24 cellular contexts compared by ENCODE assay signal in genomic region chr9:2424564-2425153, GRCh38.
DNase-seq lines count a peak whose midpoint lies in the region; FAIRE-seq and TF ChIP-seq lines count a peak whose summit lies in the region.
"Had no signal": no experiment of that assay in that cellular context is flagged by ENCODE, and none has a peak within 500 bp of the region (broad histone marks: within the 10 kb centered on the region; RNA-seq: fewer than 3 reads in every experiment).

No MANE protein-coding gene starts in this region.

- H3K27ac ChIP-seq in WERI-Rb-1, result no peak overlapping the region

- no peaks in the 10 kb centered on the region for H3K36me3 Mint-ChIP-seq in type B pancreatic cell

- peaks cover 33% of the 10 kb centered on the region for H3K4me1 Mint-ChIP-seq in type B pancreatic cell (ENCODE audit: unreplicated experiment)
- H3K4me1 Mint-ChIP-seq: stimulated activated naive CD8-positive, alpha-beta T cell treated with anti-CD3 and anti-CD28 coated beads, Interleukin-15, amount 100 ng/mL, for 72 hours had no signal

- DNase-seq in NCI-H2227 (lab: John Stamatoyannopoulos, UW; ENCODE audit: unreplicated experiment) (peak; percentile 15), NCI-H2227 treated with DMSO at 0.1 percent for 48 hours (lab: John Stamatoyannopoulos, UW) (no peak), left kidney (ENCODE audit: low read depth, low spot score) (peak; percentile 80), type B pancreatic cell (ENCODE audit: extremely low spot score, unreplicated experiment) (no peak), WERI-Rb-1 (no peak), SKM-1 treated with dmso at 0.1 percent for 144 hours (lab: John Stamatoyannopoulos, UW; ENCODE audit: unreplicated experiment) (no peak), GM03348 (ENCODE audit: low spot score) (no peak)
- DNase-seq: 8988T; activated CD4-positive, alpha-beta T cell treated with anti-CD3 and anti-CD28 coated beads for 4 hours; activated effector memory CD4-positive, alpha-beta T cell treated with anti-CD3 and anti-CD28 coated beads, Interleukin-2, amount 50 U/mL, for 16 hours; BE2C; Caco-2; EL; foreskin melanocyte; NCI-H1048; NCI-H2029 treated with DMSO at 0.1 percent for 48 hours; NCI-H510A; NK-92 treated with Interleukin-12 subunit alpha and Interleukin-12 subunit beta, amount 100 ng/mL, for 24 hours; stimulated activated CD4-positive, alpha-beta T cell treated with anti-CD3 and anti-CD28 coated beads, Interleukin-1b, Interleukin-23, amount 100 ng/mL, for 48 hours; stimulated activated naive CD8-positive, alpha-beta T cell treated with anti-CD3 and anti-CD28 coated beads, Interleukin-15, amount 100 ng/mL, for 72 hours had no signal

- peak overlapping the region; percentile 26 for H3K27ac Mint-ChIP-seq in type B pancreatic cell
- H3K27ac Mint-ChIP-seq: stimulated activated naive CD8-positive, alpha-beta T cell treated with anti-CD3 and anti-CD28 coated beads, Interleukin-15, amount 100 ng/mL, for 72 hours had no signal

- H3K4me3 Mint-ChIP-seq in type B pancreatic cell, result no peak overlapping the region
- H3K4me3 Mint-ChIP-seq: stimulated activated naive CD8-positive, alpha-beta T cell treated with anti-CD3 and anti-CD28 coated beads, Interleukin-15, amount 100 ng/mL, for 72 hours had no signal

- H3K9me3 Mint-ChIP-seq in type B pancreatic cell, result no peaks in the 10 kb centered on the region
- H3K9me3 Mint-ChIP-seq: stimulated activated naive CD8-positive, alpha-beta T cell treated with anti-CD3 and anti-CD28 coated beads, Interleukin-15, amount 100 ng/mL, for 72 hours had no signal

- H3K27me3 ChIP-seq in WERI-Rb-1 (ENCODE audit: insufficient read depth, low read depth, severe bottlenecking), result no peaks in the 10 kb centered on the region
- H3K27me3 ChIP-seq: BE2C had no signal

- H3K4me3 ChIP-seq in WERI-Rb-1 (ENCODE audit: low read depth, low read length), result no peak overlapping the region
- H3K4me3 ChIP-seq: mucosa of descending colon had no signal

- TF ChIP-seq CTCF in type B pancreatic cell (conservative IDR thresholded peaks at IDR 0.05), result no peak
- TF ChIP-seq CTCF in WERI-Rb-1 (IDR thresholded peaks at IDR 0.05; ENCODE audit: low read depth, low read length), result no peak

- no peaks in the 10 kb centered on the region for H3K9me3 ChIP-seq in WERI-Rb-1 (ENCODE audit: severe bottlenecking)
- H3K9me3 ChIP-seq: BE2C, Caco-2, mucosa of descending colon had no signal

- peak; percentile 21 for FAIRE-seq in endometrium (lab: Jason Lieb, UNC)
- FAIRE-seq: colon, RCC 7860 had no signal

- no peaks in the 10 kb centered on the region for H3K27me3 Mint-ChIP-seq in type B pancreatic cell

- H3K36me3 ChIP-seq in WERI-Rb-1, result no peaks in the 10 kb centered on the region
- H3K36me3 ChIP-seq: BE2C had no signal

Comparison
In these comparisons a context has a peak if more than half of its experiments do, and no peak if none do; other contexts are left out.
1. DNase-seq: peak in NCI-H2227 (single experiment) and left kidney (single experiment); none in NCI-H2227 treated with DMSO at 0.1 percent for 48 hours (single experiment), type B pancreatic cell (single experiment), WERI-Rb-1 (single experiment), SKM-1 treated with dmso at 0.1 percent for 144 hours (single experiment) and GM03348 (single experiment).